Comparison of ENCODE assay signal across 1 cellular context in the genomic region with DNA sequence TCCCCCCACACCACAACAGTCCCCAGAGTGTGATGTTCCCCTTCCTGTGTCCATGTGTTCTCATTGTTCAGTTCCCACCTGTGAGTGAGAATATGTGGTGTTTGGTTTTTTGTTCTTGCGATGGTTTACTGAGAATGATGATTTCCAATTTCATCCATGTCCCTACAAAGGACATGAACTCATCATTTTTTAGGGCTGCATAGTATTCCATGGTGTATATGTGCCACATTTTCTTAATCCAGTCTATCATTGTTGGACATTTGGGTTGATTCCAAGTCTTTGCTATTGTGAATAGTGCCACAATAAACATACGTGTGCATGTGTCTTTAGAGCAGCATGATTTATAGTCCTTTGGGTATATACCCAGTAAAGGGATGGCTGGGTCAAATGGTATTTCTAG.
TF ChIP-seq lines count a peak whose summit lies in the region.
"Not testable (repeated sequence)": the region's sequence is repeated elsewhere in the genome, so short reads cannot be mapped to it uniquely, and the experiment has no call there.

No MANE protein-coding gene starts in this region.

- not testable (repeated sequence) for H3K9me3 ChIP-seq in HEK293 (ENCODE audit: control insufficient read depth, insufficient read depth, low read depth, low read length)

- not testable (repeated sequence) for H3K36me3 ChIP-seq in HEK293 (ENCODE audit: control insufficient read depth in 2 of 2, insufficient read depth in 1 of 2, low read length in 2 of 2)

- H3K27ac ChIP-seq in HEK293 (ENCODE audit: extremely low read depth, low read depth, low read length) = not testable (repeated sequence)

- not testable (repeated sequence) for H3K4me1 ChIP-seq in HEK293 (ENCODE audit: control insufficient read depth, insufficient read depth, low read length)

- POLR2A ChIA-PET in HEK293 (lab: Yijun Ruan, JAX) = not testable (repeated sequence)

- H3K4me3 ChIP-seq in HEK293 (ENCODE audit: low read depth, low read length) = not testable (repeated sequence)

- TF ChIP-seq CTCF in HEK293 (tag by site-specific recombination; IDR thresholded peaks at IDR 0.05) = not testable (repeated sequence)

- CTCF ChIA-PET in HEK293 (lab: Yijun Ruan, JAX) = not testable (repeated sequence)

TF ChIP-seq in HEK293, 187 proteins besides CTCF, POLR2A, EP300 and RAD21:
- TF ChIP-seq, protein P1, sequence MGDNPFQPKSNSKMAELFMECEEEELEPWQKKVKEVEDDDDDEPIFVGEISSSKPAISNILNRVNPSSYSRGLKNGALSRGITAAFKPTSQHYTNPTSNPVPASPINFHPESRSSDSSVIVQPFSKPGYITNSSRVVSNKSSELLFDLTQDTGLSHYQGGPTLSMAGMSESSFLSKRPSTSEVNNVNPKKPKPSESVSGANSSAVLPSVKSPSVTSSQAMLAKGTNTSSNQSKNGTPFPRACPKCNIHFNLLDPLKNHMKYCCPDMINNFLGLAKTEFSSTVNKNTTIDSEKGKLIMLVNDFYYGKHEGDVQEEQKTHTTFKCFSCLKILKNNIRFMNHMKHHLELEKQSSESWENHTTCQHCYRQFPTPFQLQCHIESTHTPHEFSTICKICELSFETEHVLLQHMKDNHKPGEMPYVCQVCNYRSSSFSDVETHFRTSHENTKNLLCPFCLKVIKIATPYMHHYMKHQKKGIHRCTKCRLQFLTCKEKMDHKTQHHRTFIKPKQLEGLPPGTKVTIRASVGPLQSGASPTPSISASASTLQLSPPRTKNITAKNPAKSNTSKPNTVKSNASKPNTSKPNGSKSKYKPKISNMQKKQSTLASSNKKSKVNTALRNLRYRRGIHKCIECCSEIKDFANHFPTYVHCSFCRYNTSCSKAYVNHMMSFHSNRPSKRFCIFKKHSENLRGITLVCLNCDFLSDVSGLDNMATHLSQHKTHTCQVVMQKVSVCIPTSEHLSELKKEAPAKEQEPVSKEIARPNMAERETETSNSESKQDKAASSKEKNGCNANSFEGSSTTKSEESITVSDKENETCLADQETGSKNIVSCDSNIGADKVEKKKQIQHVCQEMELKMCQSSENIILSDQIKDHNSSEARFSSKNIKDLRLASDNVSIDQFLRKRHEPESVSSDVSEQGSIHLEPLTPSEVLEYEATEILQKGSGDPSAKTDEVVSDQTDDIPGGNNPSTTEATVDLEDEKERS (tag by site-specific recombination; IDR thresholded peaks at IDR 0.05) = 0 out of 2 replicates have a peak, but pooled peaks have one; percentile 52
- peak; percentile 80 for TF ChIP-seq ZNF146 (tag by site-specific recombination; IDR thresholded peaks at IDR 0.05)
TF ChIP-seq in HEK293: peak in this region for 2; not testable (repeated sequence) for 185.
